8 cellular contexts compared by ENCODE assay signal in genomic region chr6:123655520-123656306, GRCh38. TPM values are rescaled to one million over a fixed set of nuclear protein-coding genes. Genes with fewer than 3 reads are reported as not detected.
DNase-seq lines count a peak whose midpoint lies in the region; ATAC-seq, FAIRE-seq and TF ChIP-seq lines count a peak whose summit lies in the region.

No MANE protein-coding gene starts in this region.

- POLR2A ChIA-PET in HEK293 (lab: Yijun Ruan, JAX) = no interaction called here

- H3K27ac ChIP-seq in HEK293 (ENCODE audit: extremely low read depth, low read depth, low read length) (no peak overlapping the region), Peyer's patch (no peak overlapping the region)

- CTCF ChIA-PET in HEK293 (lab: Yijun Ruan, JAX) = no interaction called here

- FAIRE-seq in frontal cortex (lab: Jason Lieb, UNC) = no peak

- no peaks in the 10 kb centered on the region for H3K27me3 ChIP-seq in kidney epithelial cell (ENCODE audit: control insufficient read depth, insufficient read depth, low read length)
- H3K27me3 ChIP-seq in Peyer's patch = no peaks in the 10 kb centered on the region

- H3K9me3 ChIP-seq in HEK293 (ENCODE audit: control insufficient read depth, insufficient read depth, low read depth, low read length) = no peaks in the 10 kb centered on the region
- no peaks in the 10 kb centered on the region for H3K9me3 ChIP-seq in Peyer's patch

- no peaks in the 10 kb centered on the region for H3K4me1 ChIP-seq in HEK293 (ENCODE audit: control insufficient read depth, insufficient read depth, low read length)
- no peaks in the 10 kb centered on the region for H3K4me1 ChIP-seq in Peyer's patch

- ATAC-seq in GM18519 (IDR thresholded peaks at IDR 0.05; ENCODE audit: low FRiP score, unreplicated experiment) (peak; percentile 70), HG03097 (IDR thresholded peaks at IDR 0.05; ENCODE audit: low FRiP score, unreplicated experiment) (no peak)

- TF ChIP-seq CTCF in HEK293 (tag by site-specific recombination; IDR thresholded peaks at IDR 0.05) (no peak), kidney epithelial cell (IDR thresholded peaks at IDR 0.05; ENCODE audit: insufficient read depth, low read length, poor library complexity, severe bottlenecking) (no peak), Peyer's patch (IDR thresholded peaks at IDR 0.05) (no peak)

- no peak overlapping the region for H3K4me3 ChIP-seq in HEK293 (ENCODE audit: low read depth, low read length)
- H3K4me3 ChIP-seq in kidney epithelial cell (ENCODE audit: low read depth, low read length) = peak overlapping the region; percentile 7
- no peak overlapping the region for H3K4me3 ChIP-seq in Peyer's patch

- TF ChIP-seq POLR2A in Peyer's patch (IDR thresholded peaks at IDR 0.05) = no peak

- DNase-seq in NCI-H774 (lab: John Stamatoyannopoulos, UW) = peak; percentile 55
- no peak for DNase-seq in kidney epithelial cell (ENCODE audit: low read depth)
- no peak for DNase-seq in Peyer's patch
- no peak for DNase-seq in frontal cortex (ENCODE audit: low spot score in 2 of 2)
- DNase-seq in dedifferentiated amniotic fluid mesenchymal stem cell (ENCODE audit: extremely low spot score) = no peak

- no peaks in the 10 kb centered on the region for H3K36me3 ChIP-seq in HEK293 (ENCODE audit: control insufficient read depth in 2 of 2, insufficient read depth in 1 of 2, low read length in 2 of 2)
- no peaks in the 10 kb centered on the region for H3K36me3 ChIP-seq in kidney epithelial cell (ENCODE audit: control insufficient read depth, insufficient read depth, low read length)
- H3K36me3 ChIP-seq in Peyer's patch = no peaks in the 10 kb centered on the region

TF ChIP-seq in HEK293, 187 proteins besides CTCF, POLR2A, EP300 and RAD21:
- TF ChIP-seq ZNF785 (tag by site-specific recombination; IDR thresholded peaks at IDR 0.05) (no peak), BCL11B (tag by site-specific recombination; IDR thresholded peaks at IDR 0.05; ENCODE audit: low read depth) (no peak), ZNF266 (tag by site-specific recombination; IDR thresholded peaks at IDR 0.05; ENCODE audit: low read depth) (no peak), ZNF174 (tag by site-specific recombination; IDR thresholded peaks at IDR 0.05) (no peak), PRDM1 (tag by site-specific recombination; IDR thresholded peaks at IDR 0.05) (0 out of 2 replicates have a peak, but pooled peaks have one; percentile 42), MYNN (tag by site-specific recombination; IDR thresholded peaks at IDR 0.05; ENCODE audit: borderline replicate concordance) (no peak)

RNA-seq across cellular contexts. Expression of gene TRDN, which starts 19.0 kb away (rescaled TPM):
- total RNA-seq in kidney epithelial cell (not detected in 2 replicates), Peyer's patch (not detected), frontal cortex (under 0.01 TPM)
